1 cellular context compared by ENCODE assay signal in the genomic region with DNA sequence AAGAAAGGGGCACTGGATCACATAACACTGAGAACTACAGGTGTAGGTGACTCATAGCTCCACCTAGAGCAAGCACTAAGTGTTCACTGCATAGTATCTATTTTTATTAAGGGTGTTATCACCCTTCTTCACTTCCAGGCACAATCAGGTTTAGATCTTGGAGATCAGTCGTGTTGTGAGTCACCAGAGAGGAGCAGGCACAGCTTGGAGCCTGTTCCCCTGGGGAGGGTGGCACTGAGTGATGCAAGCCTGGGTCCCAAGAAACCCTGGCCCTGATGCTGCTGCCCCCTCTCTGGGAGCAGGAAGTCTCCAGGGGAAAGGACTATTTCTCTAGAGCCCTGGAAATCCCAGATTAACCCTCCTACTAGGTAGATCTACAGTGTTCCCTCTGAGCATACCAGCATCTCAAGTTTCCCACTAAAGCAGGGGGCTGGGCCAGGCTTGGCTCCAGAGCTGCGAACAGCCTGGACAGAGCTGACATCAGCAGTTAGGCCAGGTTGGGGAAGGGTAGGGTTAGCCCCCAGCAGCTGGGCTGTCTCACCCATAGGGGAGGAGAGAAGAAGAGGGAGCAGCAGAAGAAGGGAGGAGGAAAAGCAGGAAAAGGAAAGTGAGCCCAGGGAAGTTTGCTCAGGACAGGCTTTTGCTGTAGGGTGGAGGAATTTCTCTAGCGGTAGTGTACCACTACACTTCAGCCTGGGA.
TF ChIP-seq lines count a peak whose summit lies in the region.

No MANE protein-coding gene starts in this region.

TF ChIP-seq in H1, 55 proteins besides CTCF, POLR2A, EP300 and RAD21:
- no peak for TF ChIP-seq CBX8 (IDR thresholded peaks at IDR 0.05; ENCODE audit: borderline replicate concordance, low read depth, low read length)
- no peak for TF ChIP-seq HDAC6 (IDR thresholded peaks at IDR 0.05; ENCODE audit: low read depth, low read length)
- no peak for TF ChIP-seq SP1 (IDR thresholded peaks at IDR 0.05; ENCODE audit: low read depth, low read length)
- no peak for TF ChIP-seq CHD1 (IDR thresholded peaks at IDR 0.05; ENCODE audit: low read depth, low read length)
- no peak for TF ChIP-seq ZNF274 (IDR thresholded peaks at IDR 0.05; ENCODE audit: borderline replicate concordance, extremely low read depth, low read length)
- TF ChIP-seq SIX5 (IDR thresholded peaks at IDR 0.05; ENCODE audit: low read depth, low read length): no peak
- TF ChIP-seq ASH2L (IDR thresholded peaks at IDR 0.05; ENCODE audit: low read length): no peak
- TF ChIP-seq PHF8 (conservative IDR thresholded peaks at IDR 0.05; ENCODE audit: low read depth, low read length): no peak
- TF ChIP-seq RFX5 (IDR thresholded peaks at IDR 0.05; ENCODE audit: borderline replicate concordance, low read depth, low read length): no peak
- TF ChIP-seq GTF2F1 (IDR thresholded peaks at IDR 0.05; ENCODE audit: borderline replicate concordance, low read depth, low read length): no peak
- TF ChIP-seq, protein P1, sequence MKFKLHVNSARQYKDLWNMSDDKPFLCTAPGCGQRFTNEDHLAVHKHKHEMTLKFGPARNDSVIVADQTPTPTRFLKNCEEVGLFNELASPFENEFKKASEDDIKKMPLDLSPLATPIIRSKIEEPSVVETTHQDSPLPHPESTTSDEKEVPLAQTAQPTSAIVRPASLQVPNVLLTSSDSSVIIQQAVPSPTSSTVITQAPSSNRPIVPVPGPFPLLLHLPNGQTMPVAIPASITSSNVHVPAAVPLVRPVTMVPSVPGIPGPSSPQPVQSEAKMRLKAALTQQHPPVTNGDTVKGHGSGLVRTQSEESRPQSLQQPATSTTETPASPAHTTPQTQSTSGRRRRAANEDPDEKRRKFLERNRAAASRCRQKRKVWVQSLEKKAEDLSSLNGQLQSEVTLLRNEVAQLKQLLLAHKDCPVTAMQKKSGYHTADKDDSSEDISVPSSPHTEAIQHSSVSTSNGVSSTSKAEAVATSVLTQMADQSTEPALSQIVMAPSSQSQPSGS (IDR thresholded peaks at IDR 0.05; ENCODE audit: low read length): no peak
- TF ChIP-seq, protein P2, sequence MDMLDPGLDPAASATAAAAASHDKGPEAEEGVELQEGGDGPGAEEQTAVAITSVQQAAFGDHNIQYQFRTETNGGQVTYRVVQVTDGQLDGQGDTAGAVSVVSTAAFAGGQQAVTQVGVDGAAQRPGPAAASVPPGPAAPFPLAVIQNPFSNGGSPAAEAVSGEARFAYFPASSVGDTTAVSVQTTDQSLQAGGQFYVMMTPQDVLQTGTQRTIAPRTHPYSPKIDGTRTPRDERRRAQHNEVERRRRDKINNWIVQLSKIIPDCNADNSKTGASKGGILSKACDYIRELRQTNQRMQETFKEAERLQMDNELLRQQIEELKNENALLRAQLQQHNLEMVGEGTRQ (IDR thresholded peaks at IDR 0.05; ENCODE audit: low read length): no peak
